ENCODE assay signal across 1 cellular context in genomic region chr4:159497961-159498360, GRCh38.
TF ChIP-seq lines count a peak whose summit lies in the region.

No MANE protein-coding gene starts in this region.

TF ChIP-seq in GM23338, 12 proteins besides CTCF, POLR2A, EP300 and RAD21 (continued from another document):
- TF ChIP-seq CREB1 (CRISPR knock-in tag; IDR thresholded peaks at IDR 0.05; ENCODE audit: low read depth), result no peak
- TF ChIP-seq NANOG (IDR thresholded peaks at IDR 0.05; ENCODE audit: borderline replicate concordance), result no peak
- TF ChIP-seq STAT1 (IDR thresholded peaks at IDR 0.05; ENCODE audit: unreplicated experiment), result no peak
TF ChIP-seq in GM23338: peak in this region for 0.
